9 cellular contexts compared by ENCODE assay signal in the genomic region with DNA sequence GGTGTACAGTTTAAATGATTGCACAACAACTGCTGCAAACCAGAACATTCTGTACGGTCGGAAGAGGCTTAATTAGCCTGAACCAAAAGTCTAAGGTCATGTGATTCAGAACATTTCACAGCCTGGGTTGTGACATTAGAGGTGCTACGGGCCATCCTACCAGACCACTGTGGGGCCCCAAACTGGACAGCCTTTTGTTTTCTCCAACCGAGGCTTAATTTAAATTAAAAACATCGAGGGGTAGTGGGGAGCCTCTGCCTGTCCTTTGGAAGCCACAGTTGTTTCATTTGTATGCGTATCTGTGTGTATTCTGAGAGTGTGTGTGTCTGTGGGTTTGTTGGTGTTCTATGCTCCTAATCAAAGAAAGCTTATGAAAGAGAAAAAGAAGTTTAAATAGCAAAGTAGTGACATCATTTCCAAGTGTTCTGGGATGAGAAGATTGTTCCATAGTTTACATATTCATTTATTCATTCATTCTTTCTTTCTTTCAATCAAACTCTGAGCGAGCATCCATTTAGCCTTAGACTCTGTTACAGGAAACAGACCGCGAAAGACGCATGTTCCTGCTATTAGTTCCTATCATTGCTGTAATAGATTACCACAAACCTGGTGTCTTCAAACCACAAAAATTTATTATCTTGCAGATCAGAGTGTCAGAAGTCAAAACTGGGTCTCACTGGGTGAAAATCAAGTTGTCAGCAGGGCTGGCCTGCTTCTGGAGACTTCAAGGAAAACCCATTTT.
A peak's percentile ranks its signal among the peaks of the same experiment; 100 is the strongest.
DNase-seq lines count a peak whose midpoint lies in the region; ATAC-seq lines count a peak whose summit lies in the region.
"Had no signal": no experiment of that assay in that cellular context is flagged by ENCODE, and none has a peak within 500 bp of the region (broad histone marks: within the 10 kb centered on the region; RNA-seq: fewer than 3 reads in every experiment).

No MANE protein-coding gene starts in this region.

- H2BK15ac ChIP-seq in mesendoderm (replicated peaks; ENCODE audit: low read depth): no peak overlapping the region

- no peak overlapping the region for H3K27ac ChIP-seq in mesendoderm (ENCODE audit: low read depth, low read length)
- H3K27ac ChIP-seq: C4-2B had no signal

- H3K9ac ChIP-seq in mesendoderm (ENCODE audit: low read length): no peak overlapping the region

- H3K4me3 ChIP-seq in mesendoderm (ENCODE audit: low read length): no peak overlapping the region

- ATAC-seq in Right ventricle myocardium inferior (peak; percentile 87), naive B cell (ENCODE audit: low read depth in 2 of 2) (peak; percentile 32 to 44), HG03439 (IDR thresholded peaks at IDR 0.05; ENCODE audit: unreplicated experiment) (no peak)
- peak; percentile 93 for ATAC-seq in central memory CD8-positive, alpha-beta T cell (replicated peaks; ENCODE audit: extremely low read depth, poor library complexity, severe bottlenecking)

- no peaks in the 10 kb centered on the region for H3K79me1 ChIP-seq in mesendoderm (ENCODE audit: low read length)

- no peak overlapping the region for H2AK5ac ChIP-seq in mesendoderm (ENCODE audit: low read length)

- H3K27me3 Mint-ChIP-seq in central memory CD8-positive, alpha-beta T cell: no peaks in the 10 kb centered on the region
- peaks cover 0 to 7% (median 0%) of the 10 kb centered on the region in 3 donors for H3K27me3 Mint-ChIP-seq in naive B cell

- no CpG with 5 or more reads among the region's 10 CpGs for WGBS in mesendoderm (ENCODE audit: extremely low coverage, insufficient coverage, low lambda C conversion rate)

- intact Hi-C loops in Right ventricle myocardium inferior (cut with DNase I) (no loop called here), cardiac septum (cut with DNase I) (no loop called here)

- H3K79me2 ChIP-seq in mesendoderm (ENCODE audit: control insufficient read depth, insufficient read depth, low read length): no peaks in the 10 kb centered on the region

- no peaks in the 10 kb centered on the region for H3K36me3 ChIP-seq in mesendoderm (ENCODE audit: control insufficient read depth, insufficient read depth, low read length)

- no peaks in the 10 kb centered on the region for H3K36me3 Mint-ChIP-seq in central memory CD8-positive, alpha-beta T cell (ENCODE audit: insufficient read depth)
- H3K36me3 Mint-ChIP-seq in naive B cell: no peaks in the 10 kb centered on the region

- no peak overlapping the region for H2BK120ac ChIP-seq in mesendoderm (ENCODE audit: low read depth, low read length)

- peak overlapping the region; percentile 55 for H3K4me3 Mint-ChIP-seq in central memory CD8-positive, alpha-beta T cell
- H3K4me3 Mint-ChIP-seq in naive B cell: no peak overlapping the region

- no peaks in the 10 kb centered on the region for H3K9me3 Mint-ChIP-seq in central memory CD8-positive, alpha-beta T cell
- H3K9me3 Mint-ChIP-seq in naive B cell: no peaks in the 10 kb centered on the region

- no peak for DNase-seq in Right ventricle myocardium inferior (ENCODE audit: missing footprints)
- no peak for DNase-seq in cardiac septum (ENCODE audit: low spot score)
- DNase-seq in central memory CD8-positive, alpha-beta T cell (ENCODE audit: low spot score in 2 of 2): peak in 1 of 2 donors; percentile 25
- DNase-seq in naive B cell: no peak
- DNase-seq in germinal center (ENCODE audit: low spot score): no peak
- DNase-seq in mesendoderm: no peak
- no peak for DNase-seq in iPS-NIHi11 (ENCODE audit: low spot score)

- no peak overlapping the region for H3K18ac ChIP-seq in mesendoderm (ENCODE audit: low read length)

- no peak overlapping the region for H3K56ac ChIP-seq in mesendoderm (ENCODE audit: low read length)

- no peak overlapping the region for H3K4ac ChIP-seq in mesendoderm (ENCODE audit: low read depth, low read length)

- no peak overlapping the region for H2BK5ac ChIP-seq in mesendoderm (ENCODE audit: low read length)

- no peak overlapping the region for H4K5ac ChIP-seq in mesendoderm (ENCODE audit: low read length)

- no peaks in the 10 kb centered on the region for H3K27me3 ChIP-seq in mesendoderm (ENCODE audit: insufficient read depth, low read length, poor library complexity)

- H3K4me2 ChIP-seq in mesendoderm (ENCODE audit: low read length): no peak overlapping the region

- H4K8ac ChIP-seq in mesendoderm (ENCODE audit: low read depth, low read length): no peak overlapping the region

- no peak overlapping the region for H3K23ac ChIP-seq in mesendoderm (ENCODE audit: low read length)

- H3K27ac Mint-ChIP-seq in central memory CD8-positive, alpha-beta T cell (ENCODE audit: low read depth): peak overlapping the region; percentile 73
- peak overlapping the region in 3 of 6 donors; percentile 44 to 81 (median 57) for H3K27ac Mint-ChIP-seq in naive B cell

- H3K4me1 Mint-ChIP-seq in central memory CD8-positive, alpha-beta T cell: peaks cover 34% of the 10 kb centered on the region
- H3K4me1 Mint-ChIP-seq in naive B cell: peaks cover 16 to 24% (median 18%) of the 10 kb centered on the region in 3 donors

- H3K4me1 ChIP-seq in mesendoderm (ENCODE audit: control insufficient read depth, low read depth, low read length): no peaks in the 10 kb centered on the region
